In the genomic region with DNA sequence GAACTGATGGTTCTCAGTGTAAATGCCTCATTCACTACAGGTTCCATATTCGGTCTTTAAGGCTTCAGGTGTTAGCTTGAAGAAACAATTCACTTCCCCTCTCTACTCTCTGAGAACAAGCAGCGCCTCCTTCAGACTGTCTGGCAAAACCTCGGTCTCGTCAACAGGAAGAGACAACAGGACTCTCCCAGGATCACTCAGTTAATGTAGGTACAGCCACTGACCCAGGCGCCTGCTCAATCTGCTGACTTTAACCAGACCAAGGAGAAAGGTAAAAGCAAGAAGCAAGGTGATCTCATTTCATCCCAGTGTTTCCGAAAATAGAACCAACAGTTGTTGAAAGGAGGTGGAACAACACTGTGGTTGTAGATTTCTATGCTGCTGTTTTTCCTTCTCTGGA, we compare ENCODE assay signal across 14 cellular contexts.
"Had no signal": no experiment of that assay in that cellular context is flagged by ENCODE, and none has a peak within 500 bp of the region (broad histone marks: within the 10 kb centered on the region; RNA-seq: fewer than 3 reads in every experiment).

No MANE protein-coding gene starts in this region.

- H3K27me3 ChIP-seq: sigmoid colon had no signal

- H3K36me3 ChIP-seq: sigmoid colon had no signal

- H3K4me1 ChIP-seq: psoas muscle, sigmoid colon had no signal

- H3K27ac ChIP-seq: psoas muscle, sigmoid colon had no signal

- H3K4me3 ChIP-seq: lung, psoas muscle, sigmoid colon had no signal

- H3K9me3 ChIP-seq: psoas muscle, sigmoid colon had no signal

- ATAC-seq: esophagus mucosa had no signal

- DNase-seq: activated CD4-positive, alpha-beta T cell treated with anti-CD3 and anti-CD28 coated beads, Interleukin-2, amount 50 U/mL, for 4 hours; activated CD4-positive, CD25-positive, alpha-beta regulatory T cell treated with anti-CD3 and anti-CD28 coated beads, Interleukin-2, amount 50 U/mL, for 72 hours; activated naive CD4-positive, alpha-beta T cell treated with anti-CD3 and anti-CD28 coated beads, Interleukin-2, amount 50 U/mL, for 16 hours; caudate nucleus; hypothalamus; immature natural killer cell; midbrain; psoas muscle; sigmoid colon; stimulated activated CD4-positive, alpha-beta T cell treated with anti-CD3 and anti-CD28 coated beads, Interleukin-12 subunit alpha, Interleukin-12 subunit beta, amount 100 ng/mL, for 4 hours; stimulated activated CD4-positive, alpha-beta T cell treated with anti-CD3 and anti-CD28 coated beads, Interleukin-2, amount 100 ng/mL, for 24 hours; SW 1271 had no signal
